Comparison of ENCODE assay signal across 11 cellular contexts in the genomic region with DNA sequence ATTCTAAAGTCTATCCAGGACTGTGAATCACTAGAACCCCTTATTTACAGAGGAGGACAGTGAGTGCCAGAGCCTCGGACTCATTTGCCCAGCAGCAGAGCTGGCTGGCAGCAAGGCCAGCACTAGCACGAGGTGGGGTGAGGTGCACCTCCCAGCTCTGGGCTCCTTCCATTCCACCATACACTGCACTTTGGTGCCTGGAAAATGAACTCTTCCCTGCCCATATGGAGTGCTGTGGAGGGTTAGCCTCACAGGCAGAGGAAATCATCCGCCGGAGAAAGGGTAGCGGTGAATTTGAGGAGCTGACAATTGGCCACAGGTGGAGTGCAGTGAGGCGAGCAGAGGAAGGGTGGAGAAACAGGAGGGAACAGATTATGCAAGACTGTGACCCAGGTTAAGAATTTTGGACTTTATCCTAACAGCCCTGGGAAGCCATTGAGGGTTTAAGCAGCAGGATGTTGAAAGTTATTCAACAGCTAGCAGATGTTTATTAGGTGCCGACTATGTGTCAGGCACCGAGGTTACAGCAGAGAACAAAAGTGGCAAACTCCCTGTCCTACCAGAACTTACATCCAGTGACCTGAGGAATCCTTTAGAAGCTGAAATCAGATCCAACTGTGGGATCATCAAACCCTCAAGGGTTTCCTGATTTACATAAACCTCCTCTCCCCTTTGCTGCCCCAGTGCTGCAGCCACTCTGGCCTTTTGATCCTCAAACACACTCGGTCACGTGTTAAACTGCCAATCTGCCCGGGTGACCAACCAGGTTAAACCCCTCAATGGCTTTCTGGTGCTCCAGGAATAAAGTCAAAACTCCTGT. TPM values are rescaled to one million over a fixed set of nuclear protein-coding genes. Genes with fewer than 3 reads are reported as not detected.
DNase-seq lines count a peak whose midpoint lies in the region; ATAC-seq and TF ChIP-seq lines count a peak whose summit lies in the region.
"Had no signal": no experiment of that assay in that cellular context is flagged by ENCODE, and none has a peak within 500 bp of the region (broad histone marks: within the 10 kb centered on the region; RNA-seq: fewer than 3 reads in every experiment).

No MANE protein-coding gene starts in this region.

- H3K36me3 Mint-ChIP-seq in natural killer cell treated with Interleukin-12 subunit alpha and Interleukin-12 subunit beta and Interleukin-15 and Interleukin-18, amount 100 ng/mL, for 72 hours: peaks cover 11% of the 10 kb centered on the region
- H3K36me3 Mint-ChIP-seq in activated naive CD4-positive, alpha-beta T cell treated with anti-CD3 and anti-CD28 coated beads, Interleukin-2, amount 50 U/mL, for 72 hours: peaks cover 9 to 11% of the 10 kb centered on the region in 2 donors

- ATAC-seq in natural killer cell treated with Interleukin-12 subunit alpha and Interleukin-12 subunit beta and Interleukin-15 and Interleukin-18, amount 100 ng/mL, for 72 hours: no peak
- no peak for ATAC-seq in activated naive CD4-positive, alpha-beta T cell treated with anti-CD3 and anti-CD28 coated beads, Interleukin-2, amount 50 U/mL, for 72 hours
- ATAC-seq in GM18861 (IDR thresholded peaks at IDR 0.05; ENCODE audit: unreplicated experiment): no peak
- no peak for ATAC-seq in activated CD4-positive, CD25-positive, alpha-beta regulatory T cell treated with anti-CD3 and anti-CD28 coated beads, Interleukin-2, amount 50 U/mL, for 24 hours

- peak overlapping the region; percentile 11 for H3K4me3 Mint-ChIP-seq in natural killer cell treated with Interleukin-12 subunit alpha and Interleukin-12 subunit beta and Interleukin-15 and Interleukin-18, amount 100 ng/mL, for 72 hours

- H3K27ac ChIP-seq in C4-2B: peak overlapping the region; percentile 44
- H3K27ac ChIP-seq in RWPE1: peak overlapping the region; percentile 96

- peak overlapping the region in 1 of 2 donors; percentile 75 for H3K27ac Mint-ChIP-seq in natural killer cell treated with Interleukin-12 subunit alpha and Interleukin-12 subunit beta and Interleukin-15 and Interleukin-18, amount 100 ng/mL, for 72 hours
- peak overlapping the region in 1 of 2 donors; percentile 39 for H3K27ac Mint-ChIP-seq in activated naive CD4-positive, alpha-beta T cell treated with anti-CD3 and anti-CD28 coated beads, Interleukin-2, amount 50 U/mL, for 72 hours

- POLR2A ChIA-PET in RWPE1 (lab: Yijun Ruan, JAX; ENCODE audit: low non-redundant PET): no interaction called here

- peak; percentile 38 for DNase-seq in RWPE1 (ENCODE audit: low spot score)
- DNase-seq in fibroblast of mammary gland (ENCODE audit: low read depth): peak; percentile 56
- no peak for DNase-seq in natural killer cell treated with Interleukin-12 subunit alpha and Interleukin-12 subunit beta and Interleukin-15 and Interleukin-18, amount 100 ng/mL, for 72 hours (ENCODE audit: low spot score)
- no peak for DNase-seq in activated naive CD4-positive, alpha-beta T cell treated with anti-CD3 and anti-CD28 coated beads, Interleukin-2, amount 50 U/mL, for 72 hours (ENCODE audit: low spot score in 2 of 2)
- DNase-seq in stimulated activated CD4-positive, alpha-beta T cell treated with anti-CD3 and anti-CD28 coated beads, Interleukin-4, amount 100 ng/mL, for 24 hours: no peak
- DNase-seq: DMS79 treated with DMSO at 0.1 percent for 48 hours, NCI-H510A had no signal

- H3K4me3 ChIP-seq in fibroblast of mammary gland (ENCODE audit: control insufficient read depth, low read depth, low read length): no peak overlapping the region

- CTCF ChIA-PET in RWPE1 (lab: Yijun Ruan, JAX): interaction anchor here (1.4 kb wide), 1 partner anchor 76 kb away, joined by 3 read pairs; no protein-coding TSS in a partner anchor

- no peaks in the 10 kb centered on the region for H3K9me3 Mint-ChIP-seq in natural killer cell treated with Interleukin-12 subunit alpha and Interleukin-12 subunit beta and Interleukin-15 and Interleukin-18, amount 100 ng/mL, for 72 hours
- H3K9me3 Mint-ChIP-seq in activated naive CD4-positive, alpha-beta T cell treated with anti-CD3 and anti-CD28 coated beads, Interleukin-2, amount 50 U/mL, for 72 hours: no peaks in the 10 kb centered on the region

- TF ChIP-seq CTCF in C4-2B (conservative IDR thresholded peaks at IDR 0.05): no peak
- TF ChIP-seq CTCF in RWPE1 (conservative IDR thresholded peaks at IDR 0.05; ENCODE audit: low read depth): no peak
- no peak for TF ChIP-seq CTCF in fibroblast of mammary gland (conservative IDR thresholded peaks at IDR 0.05; ENCODE audit: control insufficient read depth, insufficient read depth, low read depth, low read length)

- no peaks in the 10 kb centered on the region for H3K27me3 Mint-ChIP-seq in natural killer cell treated with Interleukin-12 subunit alpha and Interleukin-12 subunit beta and Interleukin-15 and Interleukin-18, amount 100 ng/mL, for 72 hours

- peaks cover 59 to 63% of the 10 kb centered on the region in 2 donors for H3K4me1 Mint-ChIP-seq in natural killer cell treated with Interleukin-12 subunit alpha and Interleukin-12 subunit beta and Interleukin-15 and Interleukin-18, amount 100 ng/mL, for 72 hours (ENCODE audit: low read depth in 2 of 2)

RNA-seq across cellular contexts. Expression of gene TRIM26, which starts 6.2 kb away (rescaled TPM):
- 10 to 100 TPM; 87.5 to 92.0 TPM for total RNA-seq in natural killer cell treated with Interleukin-12 subunit alpha and Interleukin-12 subunit beta and Interleukin-15 and Interleukin-18, amount 100 ng/mL, for 72 hours
- 10 to 100 TPM; 41.3 to 43.0 TPM for total RNA-seq in activated naive CD4-positive, alpha-beta T cell treated with anti-CD3 and anti-CD28 coated beads, Interleukin-2, amount 50 U/mL, for 72 hours

RNA-seq across cellular contexts. Expression of gene TRIM15, which starts 43.7 kb away (rescaled TPM):
- total RNA-seq in natural killer cell treated with Interleukin-12 subunit alpha and Interleukin-12 subunit beta and Interleukin-15 and Interleukin-18, amount 100 ng/mL, for 72 hours: under 1 TPM in 1 of 2 donors, not detected in 1; 0.20 TPM
- total RNA-seq in activated naive CD4-positive, alpha-beta T cell treated with anti-CD3 and anti-CD28 coated beads, Interleukin-2, amount 50 U/mL, for 72 hours: 1 to 10 TPM in 1 of 2 donors, not detected in 1; 1.6 TPM
- total RNA-seq: kidney epithelial cell had no signal

RNA-seq across cellular contexts. Expression of gene TRIM10, which starts 46.0 kb away (rescaled TPM):
- total RNA-seq in natural killer cell treated with Interleukin-12 subunit alpha and Interleukin-12 subunit beta and Interleukin-15 and Interleukin-18, amount 100 ng/mL, for 72 hours: not detected
- under 1 TPM in 1 of 2 donors, not detected in 1; 0.70 TPM for total RNA-seq in activated naive CD4-positive, alpha-beta T cell treated with anti-CD3 and anti-CD28 coated beads, Interleukin-2, amount 50 U/mL, for 72 hours
- total RNA-seq: kidney epithelial cell had no signal

Comparison
In these comparisons a context has a peak if more than half of its experiments do, and no peak if none do; other contexts are left out.
1. DNase-seq: peak in RWPE1 (single experiment) and fibroblast of mammary gland (single experiment); none in natural killer cell treated with Interleukin-12 subunit alpha and Interleukin-12 subunit beta and Interleukin-15 and Interleukin-18, amount 100 ng/mL, for 72 hours (single experiment), activated naive CD4-positive, alpha-beta T cell treated with anti-CD3 and anti-CD28 coated beads, Interleukin-2, amount 50 U/mL, for 72 hours (0 of 2) and stimulated activated CD4-positive, alpha-beta T cell treated with anti-CD3 and anti-CD28 coated beads, Interleukin-4, amount 100 ng/mL, for 24 hours (single experiment).